ENCODE assay signal across 8 cellular contexts in the genomic region with DNA sequence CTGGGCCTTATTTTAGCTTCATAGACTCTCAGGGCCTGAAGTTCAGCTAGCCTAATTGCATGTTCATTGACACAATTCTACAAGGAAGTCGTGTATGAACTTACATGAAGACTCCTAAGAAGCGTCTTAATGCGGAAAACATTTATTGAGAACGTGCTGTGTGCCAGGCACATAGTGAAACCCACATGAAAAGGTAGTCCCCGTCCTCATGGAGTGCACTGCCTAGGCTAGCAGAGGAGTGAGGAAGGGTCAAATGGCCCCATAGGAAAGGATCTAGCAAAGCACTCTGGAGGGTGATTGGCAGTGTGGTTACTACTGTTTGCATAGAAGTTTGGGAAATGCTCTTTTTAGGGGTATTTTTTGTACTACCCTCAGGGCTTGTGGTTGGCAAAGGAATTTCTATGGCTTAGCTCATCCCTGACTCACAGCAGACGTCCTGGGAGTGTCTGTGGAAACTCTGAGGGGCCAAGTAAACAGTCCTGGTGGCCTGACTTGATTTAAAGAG. TPM values are rescaled to one million over a fixed set of nuclear protein-coding genes. Genes with fewer than 3 reads are reported as not detected.
DNase-seq lines count a peak whose midpoint lies in the region; ATAC-seq lines count a peak whose summit lies in the region.

No MANE protein-coding gene starts in this region.

- CTCF ChIA-PET in activated naive CD4-positive, alpha-beta T cell treated with anti-CD3 and anti-CD28 coated beads, Interleukin-2, amount 10 ng/mL, durations not matched to agents 7 days and 5 days (lab: Charles Lee): interaction anchor here (1.0 to 14.2 kb wide), 5 partner anchors 16 to 848 kb away, joined by 3 to 275 read pairs (median 26); no protein-coding TSS in a partner anchor

- no peak for ATAC-seq in activated T-cell treated with anti-CD3 and anti-CD28 coated beads, Interleukin-2, amount 50 U/mL, for 72 hours (replicated peaks in 1 of 2)

- peaks cover 2% of the 10 kb centered on the region for H3K36me3 Mint-ChIP-seq in activated naive CD4-positive, alpha-beta T cell treated with anti-CD3 and anti-CD28 coated beads, Interleukin-2, amount 10 ng/mL, durations not matched to agents 7 days and 5 days
- peaks cover 0 to 2% of the 10 kb centered on the region in 2 donors for H3K36me3 Mint-ChIP-seq in activated T-cell treated with anti-CD3 and anti-CD28 coated beads, Interleukin-2, amount 50 U/mL, for 72 hours (ENCODE audit: insufficient read depth in 2 of 2)
- H3K36me3 Mint-ChIP-seq in stimulated activated naive CD8-positive, alpha-beta T cell treated with anti-CD3 and anti-CD28 coated beads, Interleukin-15, Interleukin-2, amounts not matched to agents 100 ng/mL and 50 ng/mL, for 24 hours (ENCODE audit: low read depth): no peaks in the 10 kb centered on the region

- DNase-seq in activated naive CD4-positive, alpha-beta T cell treated with anti-CD3 and anti-CD28 coated beads, Interleukin-2, amount 10 ng/mL, durations not matched to agents 7 days and 5 days: no peak
- DNase-seq in activated naive CD4-positive, alpha-beta T cell treated with Interleukin-2 at 50 U/mL for 16 hours: no peak
- DNase-seq in activated T-cell treated with anti-CD3 and anti-CD28 coated beads, Interleukin-2, amount 50 U/mL, for 72 hours: no peak
- peak; percentile 85 for DNase-seq in hepatic stellate cell (ENCODE audit: low spot score)
- DNase-seq in DMS53 treated with DMSO at 0.1 percent for 48 hours (lab: John Stamatoyannopoulos, UW; ENCODE audit: unreplicated experiment): no peak
- no peak for DNase-seq in globus pallidus (ENCODE audit: low spot score)
- DNase-seq in NCI-H446 treated with DMSO at 0.1 percent for 48 hours (lab: John Stamatoyannopoulos, UW): no peak

- H3K4me1 Mint-ChIP-seq in activated naive CD4-positive, alpha-beta T cell treated with anti-CD3 and anti-CD28 coated beads, Interleukin-2, amount 10 ng/mL, durations not matched to agents 7 days and 5 days: peaks cover 36% of the 10 kb centered on the region
- H3K4me1 Mint-ChIP-seq in activated T-cell treated with anti-CD3 and anti-CD28 coated beads, Interleukin-2, amount 50 U/mL, for 72 hours (ENCODE audit: low read depth): peaks cover 53% of the 10 kb centered on the region
- H3K4me1 Mint-ChIP-seq in stimulated activated naive CD8-positive, alpha-beta T cell treated with anti-CD3 and anti-CD28 coated beads, Interleukin-15, Interleukin-2, amounts not matched to agents 100 ng/mL and 50 ng/mL, for 24 hours (ENCODE audit: low read depth): peaks cover 57% of the 10 kb centered on the region

- peaks cover 23% of the 10 kb centered on the region for H3K27me3 Mint-ChIP-seq in activated naive CD4-positive, alpha-beta T cell treated with anti-CD3 and anti-CD28 coated beads, Interleukin-2, amount 10 ng/mL, durations not matched to agents 7 days and 5 days
- peaks cover 27% of the 10 kb centered on the region for H3K27me3 Mint-ChIP-seq in activated T-cell treated with anti-CD3 and anti-CD28 coated beads, Interleukin-2, amount 50 U/mL, for 72 hours (ENCODE audit: low read depth)
- H3K27me3 Mint-ChIP-seq in stimulated activated naive CD8-positive, alpha-beta T cell treated with anti-CD3 and anti-CD28 coated beads, Interleukin-15, Interleukin-2, amounts not matched to agents 100 ng/mL and 50 ng/mL, for 24 hours: peaks cover 19% of the 10 kb centered on the region

- peak overlapping the region; percentile 78 for H3K27ac Mint-ChIP-seq in activated naive CD4-positive, alpha-beta T cell treated with anti-CD3 and anti-CD28 coated beads, Interleukin-2, amount 10 ng/mL, durations not matched to agents 7 days and 5 days
- peak overlapping the region; percentile 60 for H3K27ac Mint-ChIP-seq in activated T-cell treated with anti-CD3 and anti-CD28 coated beads, Interleukin-2, amount 50 U/mL, for 72 hours
- H3K27ac Mint-ChIP-seq in stimulated activated naive CD8-positive, alpha-beta T cell treated with anti-CD3 and anti-CD28 coated beads, Interleukin-15, Interleukin-2, amounts not matched to agents 100 ng/mL and 50 ng/mL, for 24 hours: peak overlapping the region; percentile 84

- no peaks in the 10 kb centered on the region for H3K9me3 Mint-ChIP-seq in activated naive CD4-positive, alpha-beta T cell treated with anti-CD3 and anti-CD28 coated beads, Interleukin-2, amount 10 ng/mL, durations not matched to agents 7 days and 5 days
- H3K9me3 Mint-ChIP-seq in activated T-cell treated with anti-CD3 and anti-CD28 coated beads, Interleukin-2, amount 50 U/mL, for 72 hours: no peaks in the 10 kb centered on the region
- no peaks in the 10 kb centered on the region for H3K9me3 Mint-ChIP-seq in stimulated activated naive CD8-positive, alpha-beta T cell treated with anti-CD3 and anti-CD28 coated beads, Interleukin-15, Interleukin-2, amounts not matched to agents 100 ng/mL and 50 ng/mL, for 24 hours

- H3K4me3 Mint-ChIP-seq in activated naive CD4-positive, alpha-beta T cell treated with anti-CD3 and anti-CD28 coated beads, Interleukin-2, amount 10 ng/mL, durations not matched to agents 7 days and 5 days: peak overlapping the region; percentile 81
- peak overlapping the region; percentile 88 to 91 for H3K4me3 Mint-ChIP-seq in activated T-cell treated with anti-CD3 and anti-CD28 coated beads, Interleukin-2, amount 50 U/mL, for 72 hours
- peak overlapping the region; percentile 87 for H3K4me3 Mint-ChIP-seq in stimulated activated naive CD8-positive, alpha-beta T cell treated with anti-CD3 and anti-CD28 coated beads, Interleukin-15, Interleukin-2, amounts not matched to agents 100 ng/mL and 50 ng/mL, for 24 hours

RNA-seq across cellular contexts. Expression of a gene that starts 0.9 kb away (rescaled TPM):
- total RNA-seq in activated T-cell treated with anti-CD3 and anti-CD28 coated beads, Interleukin-2, amount 50 U/mL, for 72 hours: 10 to 100 TPM; 31.6 to 51.0 TPM

RNA-seq across cellular contexts. Expression of a gene that starts 50.1 kb away (rescaled TPM):
- total RNA-seq in activated T-cell treated with anti-CD3 and anti-CD28 coated beads, Interleukin-2, amount 50 U/mL, for 72 hours: 1 to 10 TPM in 1 of 2 donors, under 1 TPM in 1; 0.67 to 2.8 TPM
